22 cellular contexts compared by ENCODE assay signal in the genomic region with DNA sequence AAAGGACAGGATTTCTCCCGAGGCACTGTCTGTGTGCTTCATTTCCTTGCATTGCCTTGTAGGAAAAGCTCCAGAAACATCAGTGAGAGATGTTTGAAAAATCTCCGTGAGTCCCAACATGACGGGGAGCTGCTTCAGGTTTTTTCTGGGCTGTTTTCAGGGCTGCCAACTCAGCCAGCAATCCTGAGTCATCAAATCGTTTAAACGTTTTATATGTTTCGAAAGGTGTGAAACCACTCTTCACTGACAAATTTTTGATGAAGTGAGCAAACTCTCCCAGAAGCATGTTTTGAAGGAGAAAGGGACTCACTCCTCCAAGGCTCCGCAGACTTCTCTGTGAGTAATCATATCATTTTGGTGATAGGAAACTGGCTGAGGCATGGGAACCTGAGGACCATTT.
DNase-seq lines count a peak whose midpoint lies in the region; ATAC-seq and TF ChIP-seq lines count a peak whose summit lies in the region.
"Had no signal": no experiment of that assay in that cellular context is flagged by ENCODE, and none has a peak within 500 bp of the region (broad histone marks: within the 10 kb centered on the region; RNA-seq: fewer than 3 reads in every experiment).

No MANE protein-coding gene starts in this region.

- ATAC-seq in HG03175 (IDR thresholded peaks at IDR 0.05; ENCODE audit: unreplicated experiment) (no peak), GM18519 (IDR thresholded peaks at IDR 0.05; ENCODE audit: low FRiP score, unreplicated experiment) (no peak)

- no peaks in the 10 kb centered on the region for H3K36me3 ChIP-seq in KMS-11 (ENCODE audit: insufficient read depth)
- H3K36me3 ChIP-seq in MM.1S (replicated peaks; ENCODE audit: insufficient read depth, low read length): no peaks in the 10 kb centered on the region
- H3K36me3 ChIP-seq: BE2C, BLaER1 had no signal

- H3K79me2 ChIP-seq in KMS-11 (ENCODE audit: insufficient read depth, low read depth) (no peaks in the 10 kb centered on the region), MM.1S (ENCODE audit: low read length) (no peaks in the 10 kb centered on the region)

- H2AFZ ChIP-seq in KMS-11 (ENCODE audit: low read depth): peak overlapping the region; percentile 34; the same call in 1 of the 2 replicates
- H2AFZ ChIP-seq in MM.1S (ENCODE audit: low read length): no peak overlapping the region

- H3K9me2 ChIP-seq in MM.1S (replicated peaks; ENCODE audit: insufficient read depth, low read length): no peaks in the 10 kb centered on the region

- H3K27ac ChIP-seq in KMS-11: peak overlapping the region; percentile 87
- peak overlapping the region; percentile 59; the same call in 1 of the 2 replicates for H3K27ac ChIP-seq in MM.1S (ENCODE audit: low read length)
- H3K27ac ChIP-seq: BLaER1 had no signal

- H3K27me3 ChIP-seq in KMS-11 (ENCODE audit: insufficient read depth, low read depth) (no peaks in the 10 kb centered on the region), MM.1S (replicated peaks; ENCODE audit: insufficient read depth, low read length) (no peaks in the 10 kb centered on the region)
- H3K27me3 ChIP-seq: BE2C had no signal

- H3K9ac ChIP-seq in KMS-11 (peak overlapping the region; percentile 53; the same call in 1 of the 2 replicates), MM.1S (ENCODE audit: low read length) (peak overlapping the region; percentile 31; the same call in 1 of the 2 replicates)
- H3K9ac ChIP-seq: BLaER1 had no signal

- H4K20me1 ChIP-seq in KMS-11 (ENCODE audit: insufficient read depth) (no peaks in the 10 kb centered on the region), MM.1S (ENCODE audit: insufficient read depth, low read length) (no peaks in the 10 kb centered on the region)

- H3K9me3 ChIP-seq in MM.1S (replicated peaks; ENCODE audit: insufficient read depth, low read length): no peaks in the 10 kb centered on the region
- H3K9me3 ChIP-seq: BE2C had no signal

- DNase-seq in MM.1S (peak; percentile 64), RPMI8226 (peak; percentile 34), inferior parietal cortex (ENCODE audit: extremely low spot score) (peak; percentile 50), DMS79 (lab: John Stamatoyannopoulos, UW) (no peak)
- DNase-seq in activated CD4-positive, alpha-beta T cell treated with anti-CD3 and anti-CD28 coated beads, Interleukin-2, amount 50 U/mL, for 1 hour: no peak
- DNase-seq: 8988T; ACHN; BE2C; C1 segment of cervical spinal cord; CD4-positive, alpha-beta memory T cell; CD4-positive, CD25-positive, alpha-beta regulatory T cell; CD8-positive, alpha-beta memory T cell; COR-L47; DMS 273 treated with DMSO at 0.1 percent for 48 hours; DMS153; DMS53; DMS79 treated with DMSO at 0.1 percent for 48 hours; GF-D8 had no signal

- no peaks in the 10 kb centered on the region for H3F3A ChIP-seq in MM.1S (ENCODE audit: insufficient read depth, low read length)

- TF ChIP-seq CTCF in KMS-11 (conservative IDR thresholded peaks at IDR 0.05; ENCODE audit: low read depth, low read length): no peak
- no peak for TF ChIP-seq CTCF in MM.1S (IDR thresholded peaks at IDR 0.05; ENCODE audit: low read length)

- H3K4me1 ChIP-seq in KMS-11 (ENCODE audit: low read depth, poor library complexity, severe bottlenecking) (peaks cover 28% of the 10 kb centered on the region), MM.1S (ENCODE audit: low read length) (0 out of 2 replicates have a peak, but pooled peaks cover 6% of the 10 kb centered on the region)
- H3K4me1 ChIP-seq: BE2C had no signal

- H3K4me3 ChIP-seq in KMS-11 (IDR thresholded peaks at IDR 0.05; ENCODE audit: insufficient read depth, low read depth, low read length) (no peak overlapping the region), MM.1S (ENCODE audit: low read length) (no peak overlapping the region)
- H3K4me3 ChIP-seq: BLaER1 had no signal

- H3K4me2 ChIP-seq in KMS-11: peak overlapping the region; percentile 38; the same call in 1 of the 2 replicates
- no peak overlapping the region; the same call in 1 of the 2 replicates for H3K4me2 ChIP-seq in MM.1S (ENCODE audit: low read depth, low read length)
- H3K4me2 ChIP-seq: BLaER1 had no signal

Comparison
In these comparisons a context has a peak if more than half of its experiments do, and no peak if none do; other contexts are left out.
1. DNase-seq: peak in MM.1S (single experiment), RPMI8226 (single experiment) and inferior parietal cortex (single experiment); none in DMS79 (single experiment) and activated CD4-positive, alpha-beta T cell treated with anti-CD3 and anti-CD28 coated beads, Interleukin-2, amount 50 U/mL, for 1 hour (single experiment).